ENCODE assay signal across 8 cellular contexts in the genomic region with DNA sequence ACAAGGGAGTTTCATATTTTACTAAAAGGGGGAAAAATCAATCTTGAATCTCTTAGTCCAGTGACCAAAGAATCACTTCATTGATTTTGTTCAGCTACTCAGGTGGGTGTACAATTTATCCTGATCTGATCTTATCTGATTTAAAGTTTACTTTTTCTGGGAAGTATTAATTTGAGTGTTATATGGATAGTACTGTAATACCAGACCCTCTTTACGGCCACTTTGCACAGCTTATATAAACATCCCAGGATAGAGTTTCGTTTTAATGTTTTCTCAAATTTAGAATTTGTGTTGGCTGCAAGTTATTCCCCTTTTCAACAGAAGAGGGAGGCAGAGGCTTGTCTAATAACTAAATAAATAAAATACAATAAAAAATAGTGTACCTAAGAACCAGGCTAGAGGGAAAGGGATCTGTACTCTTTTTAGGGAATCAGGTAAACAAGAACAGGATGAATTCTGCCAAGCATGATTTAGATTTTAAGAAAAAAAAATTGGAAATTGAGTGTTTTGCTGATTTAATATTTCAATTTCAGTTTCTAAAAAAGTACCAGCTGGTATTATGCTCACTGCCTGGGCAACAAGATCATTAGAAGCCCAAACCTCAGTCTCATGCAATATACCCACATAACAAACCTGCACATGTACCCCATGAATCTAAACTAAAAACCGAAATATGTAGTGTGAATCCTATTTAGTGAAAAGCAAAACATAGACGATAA.
DNase-seq lines count a peak whose midpoint lies in the region; ATAC-seq, FAIRE-seq and TF ChIP-seq lines count a peak whose summit lies in the region.

No MANE protein-coding gene starts in this region.

- H3K79me2 ChIP-seq in DND-41 (ENCODE audit: insufficient read depth, low read length) (no peaks in the 10 kb centered on the region), K562 (ENCODE audit: control insufficient read depth, insufficient read depth, low read length) (no peaks in the 10 kb centered on the region)

- intact Hi-C loops in K562 (cut with micrococcal nuclease) = loop anchor here (10.0 kb wide), 1 partner anchor 241 kb away; no protein-coding TSS in a partner anchor

- TF ChIP-seq RAD21 in K562 (CRISPR knock-in tag; conservative IDR thresholded peaks at IDR 0.05 in 1 of 2, IDR thresholded peaks at IDR 0.05 in 1 of 2) = peak in 1 of 2 experiments; percentile 24; a peak in 3 of 4 replicates

- CTCF ChIA-PET in K562 (lab: Yijun Ruan, JAX; ENCODE audit: low intra/inter-chr PET ratio) = no interaction called here

- FAIRE-seq in K562 (lab: Jason Lieb, UNC) (no peak), GM19239 (lab: Jason Lieb, UNC) (no peak)

- no peak overlapping the region for H3K27ac ChIP-seq in DND-41 (ENCODE audit: low read length)
- H3K27ac ChIP-seq in K562 (ENCODE audit: extremely low read depth, low read depth, low read length) = no peak overlapping the region

- TF ChIP-seq POLR2A in K562 (conservative IDR thresholded peaks at IDR 0.05) = no peak

- ATAC-seq in DND-41 (ENCODE audit: insufficient read depth, low read depth) = no peak
- no peak for ATAC-seq in K562
- no peak for ATAC-seq in HG02981 (IDR thresholded peaks at IDR 0.05; ENCODE audit: unreplicated experiment)
- ATAC-seq in GM21528 (IDR thresholded peaks at IDR 0.05; ENCODE audit: low FRiP score, unreplicated experiment) = no peak

- H3K36me3 ChIP-seq in DND-41 (ENCODE audit: insufficient read depth, low read length) = no peaks in the 10 kb centered on the region
- no peaks in the 10 kb centered on the region for H3K36me3 ChIP-seq in K562 (ENCODE audit: control insufficient read depth, insufficient read depth, low read length)

- H3K4me1 ChIP-seq in DND-41 (ENCODE audit: insufficient read depth, low read length) (no peaks in the 10 kb centered on the region), K562 (replicated peaks in 1 of 2; ENCODE audit: control insufficient read depth in 2 of 2, insufficient read depth in 2 of 2, low read length in 2 of 2) (no peaks in the 10 kb centered on the region; a peak in 2 of 5 replicates)

- H4K20me1 ChIP-seq in DND-41 (ENCODE audit: insufficient read depth, low read length) (no peaks in the 10 kb centered on the region), K562 (replicated peaks; ENCODE audit: control insufficient read depth, insufficient read depth, low read length) (no peaks in the 10 kb centered on the region)

- H3K9ac ChIP-seq in DND-41 (ENCODE audit: low read depth, low read length) (no peak overlapping the region), K562 (ENCODE audit: insufficient read depth in 1 of 2, low read depth in 2 of 2, low read length in 2 of 2) (no peak overlapping the region)

- H3K27me3 ChIP-seq in DND-41 (ENCODE audit: insufficient read depth, low read length, poor library complexity) (peaks cover 5% of the 10 kb centered on the region), K562 (ENCODE audit: control insufficient read depth in 2 of 2, insufficient read depth in 2 of 2, low read length in 2 of 2) (peaks cover 0 to 6% of the 10 kb centered on the region in 2 experiments; a peak in 1 of 5 replicates)

- WGBS in K562 (ENCODE audit: insufficient coverage, low coverage, missing lambda C conversion rate) = 0% methylated on average over 4 of the region's 4 CpGs

- no TSS peak for BruUV-seq in K562 (replicated peaks; lab: Mats Ljungman, UMichigan)

- TF ChIP-seq CTCF in DND-41 (IDR thresholded peaks at IDR 0.05; ENCODE audit: borderline replicate concordance, extremely low read depth, low read length, poor library complexity, severe bottlenecking) (peak; percentile 48), K562 (IDR thresholded peaks at IDR 0.05 in 2 of 3, conservative IDR thresholded peaks at IDR 0.05 in 1 of 3; ENCODE audit: insufficient read depth in 2 of 3, low read depth in 1 of 3, low read length in 3 of 3) (peak in 2 of 3 experiments; percentile 26 to 49; a peak in 3 of 6 replicates)

- H3K4me3 ChIP-seq in DND-41 (ENCODE audit: low read depth in 1 of 2, low read length in 2 of 2) (no peak overlapping the region), K562 (no peak overlapping the region)

- no peaks in the 10 kb centered on the region for H3K9me1 ChIP-seq in K562 (ENCODE audit: control insufficient read depth, insufficient read depth, low read length)

- DNase-seq in DND-41 (no peak), M059J (ENCODE audit: low read depth) (peak; percentile 30), K562 (ENCODE audit: extremely low read depth in 1 of 4, low spot score in 3 of 4) (no peak), myocyte (ENCODE audit: low read depth) (peak; percentile 40), GM19239 (ENCODE audit: insufficient read length, low spot score) (no peak)
- no peak for DNase-seq in stimulated activated naive CD4-positive, alpha-beta T cell (lab: John Stamatoyannopoulos, UW)

- no peak overlapping the region for H2AFZ ChIP-seq in DND-41 (ENCODE audit: low read depth, low read length)
- no peak overlapping the region for H2AFZ ChIP-seq in K562 (ENCODE audit: low read depth, low read length)

- POLR2A ChIA-PET in K562 (lab: Yijun Ruan, JAX) = no interaction called here

- in situ Hi-C loops in K562 (cut with MboI) = loop anchor here (25.0 kb wide), 1 partner anchor 929 kb away; no protein-coding TSS in a partner anchor

- TF ChIP-seq EP300 in K562 (IDR thresholded peaks at IDR 0.05; ENCODE audit: low read length) = no peak

- H3K9me3 ChIP-seq in DND-41 (ENCODE audit: insufficient read depth, low read length, severe bottlenecking) (no peaks in the 10 kb centered on the region), K562 (replicated peaks; ENCODE audit: control insufficient read depth, insufficient read depth, low read depth, low read length) (no peaks in the 10 kb centered on the region)

- H3K4me2 ChIP-seq in DND-41 (ENCODE audit: insufficient read depth, low read length) = no peak overlapping the region
- H3K4me2 ChIP-seq in K562 (ENCODE audit: insufficient read depth, low read length) = no peak overlapping the region

TF ChIP-seq in K562, 482 proteins besides CTCF, POLR2A, EP300 and RAD21 (continues in another document):
- TF ChIP-seq CBX5 (IDR thresholded peaks at IDR 0.05; ENCODE audit: borderline replicate concordance, low read depth) = no peak
- TF ChIP-seq, protein P1, sequence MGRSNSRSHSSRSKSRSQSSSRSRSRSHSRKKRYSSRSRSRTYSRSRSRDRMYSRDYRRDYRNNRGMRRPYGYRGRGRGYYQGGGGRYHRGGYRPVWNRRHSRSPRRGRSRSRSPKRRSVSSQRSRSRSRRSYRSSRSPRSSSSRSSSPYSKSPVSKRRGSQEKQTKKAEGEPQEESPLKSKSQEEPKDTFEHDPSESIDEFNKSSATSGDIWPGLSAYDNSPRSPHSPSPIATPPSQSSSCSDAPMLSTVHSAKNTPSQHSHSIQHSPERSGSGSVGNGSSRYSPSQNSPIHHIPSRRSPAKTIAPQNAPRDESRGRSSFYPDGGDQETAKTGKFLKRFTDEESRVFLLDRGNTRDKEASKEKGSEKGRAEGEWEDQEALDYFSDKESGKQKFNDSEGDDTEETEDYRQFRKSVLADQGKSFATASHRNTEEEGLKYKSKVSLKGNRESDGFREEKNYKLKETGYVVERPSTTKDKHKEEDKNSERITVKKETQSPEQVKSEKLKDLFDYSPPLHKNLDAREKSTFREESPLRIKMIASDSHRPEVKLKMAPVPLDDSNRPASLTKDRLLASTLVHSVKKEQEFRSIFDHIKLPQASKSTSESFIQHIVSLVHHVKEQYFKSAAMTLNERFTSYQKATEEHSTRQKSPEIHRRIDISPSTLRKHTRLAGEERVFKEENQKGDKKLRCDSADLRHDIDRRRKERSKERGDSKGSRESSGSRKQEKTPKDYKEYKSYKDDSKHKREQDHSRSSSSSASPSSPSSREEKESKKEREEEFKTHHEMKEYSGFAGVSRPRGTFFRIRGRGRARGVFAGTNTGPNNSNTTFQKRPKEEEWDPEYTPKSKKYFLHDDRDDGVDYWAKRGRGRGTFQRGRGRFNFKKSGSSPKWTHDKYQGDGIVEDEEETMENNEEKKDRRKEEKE (IDR thresholded peaks at IDR 0.05; ENCODE audit: borderline replicate concordance in 1 of 2, control insufficient read depth in 1 of 2, low read depth in 2 of 2, low read length in 1 of 2) = no peak
- TF ChIP-seq, protein P2, sequence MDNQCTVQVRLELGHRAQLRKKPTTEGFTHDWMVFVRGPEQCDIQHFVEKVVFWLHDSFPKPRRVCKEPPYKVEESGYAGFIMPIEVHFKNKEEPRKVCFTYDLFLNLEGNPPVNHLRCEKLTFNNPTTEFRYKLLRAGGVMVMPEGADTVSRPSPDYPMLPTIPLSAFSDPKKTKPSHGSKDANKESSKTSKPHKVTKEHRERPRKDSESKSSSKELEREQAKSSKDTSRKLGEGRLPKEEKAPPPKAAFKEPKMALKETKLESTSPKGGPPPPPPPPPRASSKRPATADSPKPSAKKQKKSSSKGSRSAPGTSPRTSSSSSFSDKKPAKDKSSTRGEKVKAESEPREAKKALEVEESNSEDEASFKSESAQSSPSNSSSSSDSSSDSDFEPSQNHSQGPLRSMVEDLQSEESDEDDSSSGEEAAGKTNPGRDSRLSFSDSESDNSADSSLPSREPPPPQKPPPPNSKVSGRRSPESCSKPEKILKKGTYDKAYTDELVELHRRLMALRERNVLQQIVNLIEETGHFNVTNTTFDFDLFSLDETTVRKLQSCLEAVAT (IDR thresholded peaks at IDR 0.05) = no peak
- no peak for TF ChIP-seq HEY1 (CRISPR knock-in tag; IDR thresholded peaks at IDR 0.05; ENCODE audit: borderline replicate concordance)
- TF ChIP-seq CHCHD3 (CRISPR knock-in tag; IDR thresholded peaks at IDR 0.05) = no peak

Comparison
In these comparisons a context has a peak if more than half of its experiments do, and no peak if none do; other contexts are left out.
1. DNase-seq: peak in M059J (single experiment) and myocyte (single experiment); none in DND-41 (single experiment), K562 (0 of 4), stimulated activated naive CD4-positive, alpha-beta T cell (0 of 6) and GM19239 (single experiment).